Comparison of ENCODE assay signal across 12 cellular contexts in genomic region chr16:77359065-77359502, GRCh38.
DNase-seq lines count a peak whose midpoint lies in the region; ATAC-seq and TF ChIP-seq lines count a peak whose summit lies in the region.
"Had no signal": no experiment of that assay in that cellular context is flagged by ENCODE, and none has a peak within 500 bp of the region (broad histone marks: within the 10 kb centered on the region; RNA-seq: fewer than 3 reads in every experiment).

No MANE protein-coding gene starts in this region.

- peak; percentile 86 for DNase-seq in DMS53 treated with DMSO at 0.1 percent for 48 hours (lab: John Stamatoyannopoulos, UW; ENCODE audit: unreplicated experiment)
- peak; percentile 13 to 56 for DNase-seq in NCI-H526 (lab: John Stamatoyannopoulos, UW)
- DNase-seq in epithelial cell of proximal tubule (ENCODE audit: low read depth), result peak; percentile 84
- peak; percentile 44 for DNase-seq in non-pigmented ciliary epithelial cell (ENCODE audit: low read depth)
- no peak for DNase-seq in chondrocyte (ENCODE audit: low spot score)
- no peak for DNase-seq in immature natural killer cell
- DNase-seq: activated CD4-positive, alpha-beta T cell treated with anti-CD3 and anti-CD28 coated beads, Interleukin-2, amount 50 U/mL, for 1 hour had no signal

- ATAC-seq in HG03196 (IDR thresholded peaks at IDR 0.05; ENCODE audit: unreplicated experiment) (no peak), HG02571 (IDR thresholded peaks at IDR 0.05; ENCODE audit: unreplicated experiment) (no peak)
- ATAC-seq: natural killer cell treated with Interleukin-12 subunit alpha and Interleukin-12 subunit beta and Interleukin-15 and Interleukin-18, amount 100 ng/mL, for 72 hours had no signal

- H3K4me1 Mint-ChIP-seq in chondrocyte (ENCODE audit: low read depth) (no peaks in the 10 kb centered on the region), immature natural killer cell (no peaks in the 10 kb centered on the region)

- TF ChIP-seq CTCF in epithelial cell of proximal tubule (conservative IDR thresholded peaks at IDR 0.05; ENCODE audit: low read depth, low read length) (no peak), chondrocyte (IDR thresholded peaks at IDR 0.05) (no peak)

- H3K9me3 Mint-ChIP-seq in chondrocyte (ENCODE audit: low read depth) (no peaks in the 10 kb centered on the region), immature natural killer cell (no peaks in the 10 kb centered on the region)
- H3K9me3 Mint-ChIP-seq: natural killer cell treated with Interleukin-12 subunit alpha and Interleukin-12 subunit beta and Interleukin-15 and Interleukin-18, amount 100 ng/mL, for 72 hours had no signal

- H3K27me3 Mint-ChIP-seq in chondrocyte (ENCODE audit: low read depth) (peaks cover 27% of the 10 kb centered on the region), immature natural killer cell (ENCODE audit: low read depth in 3 of 3) (peaks cover 0 to 1% (median 0%) of the 10 kb centered on the region in 3 donors)

- no peak overlapping the region for H3K4me3 Mint-ChIP-seq in chondrocyte (ENCODE audit: unreplicated experiment)
- H3K4me3 Mint-ChIP-seq in immature natural killer cell, result no peak overlapping the region
- H3K4me3 Mint-ChIP-seq: activated naive CD8-positive, alpha-beta T cell; natural killer cell treated with Interleukin-12 subunit alpha and Interleukin-12 subunit beta and Interleukin-15 and Interleukin-18, amount 100 ng/mL, for 72 hours had no signal

- H3K4me3 ChIP-seq in epithelial cell of proximal tubule (ENCODE audit: low read depth, low read length), result no peak overlapping the region
- H3K4me3 ChIP-seq: vagina had no signal

- no peak overlapping the region for H3K27ac Mint-ChIP-seq in chondrocyte (ENCODE audit: unreplicated experiment)
- no peak overlapping the region for H3K27ac Mint-ChIP-seq in immature natural killer cell
- H3K27ac Mint-ChIP-seq: activated naive CD8-positive, alpha-beta T cell; natural killer cell treated with Interleukin-12 subunit alpha and Interleukin-12 subunit beta and Interleukin-15 and Interleukin-18, amount 100 ng/mL, for 72 hours had no signal

- H3K36me3 Mint-ChIP-seq in chondrocyte (ENCODE audit: low read depth), result no peaks in the 10 kb centered on the region
- H3K36me3 Mint-ChIP-seq in immature natural killer cell, result no peaks in the 10 kb centered on the region
- H3K36me3 Mint-ChIP-seq: activated naive CD8-positive, alpha-beta T cell; natural killer cell treated with Interleukin-12 subunit alpha and Interleukin-12 subunit beta and Interleukin-15 and Interleukin-18, amount 100 ng/mL, for 72 hours had no signal

Comparison
In these comparisons a context has a peak if more than half of its experiments do, and no peak if none do; other contexts are left out.
1. DNase-seq: peak in DMS53 treated with DMSO at 0.1 percent for 48 hours (single experiment), NCI-H526 (2 of 2), epithelial cell of proximal tubule (single experiment) and non-pigmented ciliary epithelial cell (single experiment); none in chondrocyte (single experiment) and immature natural killer cell (0 of 3).